Comparison of ENCODE assay signal across 1 cellular context in genomic region chr12:121202407-121203355, GRCh38.
TF ChIP-seq lines count a peak whose summit lies in the region.

No MANE protein-coding gene starts in this region.

TF ChIP-seq in K562, 482 proteins besides CTCF, POLR2A, EP300 and RAD21 (continued from another document and continues in another):
- TF ChIP-seq BRF2 (IDR thresholded peaks at IDR 0.05; ENCODE audit: borderline replicate concordance, insufficient read depth, insufficient read length) (no peak), ZNF12 (CRISPR knock-in tag; IDR thresholded peaks at IDR 0.05) (no peak), KHSRP (IDR thresholded peaks at IDR 0.05) (no peak), SIX5 (IDR thresholded peaks at IDR 0.05; ENCODE audit: borderline replicate concordance in 1 of 2, insufficient read depth in 1 of 2, low read depth in 1 of 2, low read length in 2 of 2) (no peak), ZC3H8 (IDR thresholded peaks at IDR 0.05) (no peak), MCM5 (IDR thresholded peaks at IDR 0.05; ENCODE audit: low read depth) (no peak), ZC3H4 (CRISPR knock-in tag; IDR thresholded peaks at IDR 0.05; ENCODE audit: borderline replicate concordance) (no peak), CREM (IDR thresholded peaks at IDR 0.05; ENCODE audit: low read depth) (peak; percentile 67; the same call in 1 of the 2 replicates), ZSCAN32 (CRISPR knock-in tag; IDR thresholded peaks at IDR 0.05) (no peak), SMARCB1 (IDR thresholded peaks at IDR 0.05; ENCODE audit: insufficient read length, low read depth) (peak; percentile 40), RBM17 (IDR thresholded peaks at IDR 0.05; ENCODE audit: borderline replicate concordance, low read depth, low read length) (no peak), SOX6 (IDR thresholded peaks at IDR 0.05) (peak; percentile 80), PCBP1 (IDR thresholded peaks at IDR 0.05; ENCODE audit: low read depth, low read length, poor library complexity, severe bottlenecking) (no peak), ZNF57 (CRISPR knock-in tag; IDR thresholded peaks at IDR 0.05) (no peak), TGIF2 (CRISPR knock-in tag; IDR thresholded peaks at IDR 0.05) (no peak), MNT (conservative IDR thresholded peaks at IDR 0.05) (0 out of 4 replicates have a peak, but pooled peaks of 1 of the 2 experiments have one; percentile 22), ARID1B (IDR thresholded peaks at IDR 0.05) (peak; percentile 97), CHCHD3 (CRISPR knock-in tag; IDR thresholded peaks at IDR 0.05) (no peak), MED1 (CRISPR knock-in tag; IDR thresholded peaks at IDR 0.05; ENCODE audit: borderline replicate concordance) (no peak), ZNF274 (IDR thresholded peaks at IDR 0.05; ENCODE audit: borderline replicate concordance, low read depth, low read length) (no peak), ZBTB1 (CRISPR knock-in tag; IDR thresholded peaks at IDR 0.05; ENCODE audit: borderline replicate concordance, low read depth) (no peak), THRB (CRISPR knock-in tag; conservative IDR thresholded peaks at IDR 0.05) (0 out of 2 replicates have a peak, but pooled peaks have one; percentile 57), HLTF (IDR thresholded peaks at IDR 0.05) (peak; percentile 71; the same call in 1 of the 2 replicates), DNMT1 (IDR thresholded peaks at IDR 0.05) (no peak), HDGF (IDR thresholded peaks at IDR 0.05) (no peak), NR4A1 (CRISPR knock-in tag; IDR thresholded peaks at IDR 0.05) (no peak), NR4A1 (tag; IDR thresholded peaks at IDR 0.05) (no peak), GATAD2A (IDR thresholded peaks at IDR 0.05) (0 out of 2 replicates have a peak, but pooled peaks have one; percentile 18), ZNF311 (CRISPR knock-in tag; IDR thresholded peaks at IDR 0.05) (no peak), ZNF77 (CRISPR knock-in tag; IDR thresholded peaks at IDR 0.05) (no peak), PYGO2 (tag; IDR thresholded peaks at IDR 0.05) (no peak), NFATC3 (IDR thresholded peaks at IDR 0.05) (no peak), SRSF9 (IDR thresholded peaks at IDR 0.05; ENCODE audit: borderline replicate concordance, low read depth, low read length) (no peak), ZNF511 (CRISPR knock-in tag; IDR thresholded peaks at IDR 0.05) (no peak), ZBTB12 (CRISPR knock-in tag; IDR thresholded peaks at IDR 0.05) (no peak), CAMTA2 (CRISPR knock-in tag; conservative IDR thresholded peaks at IDR 0.05) (no peak), ZNF280A (IDR thresholded peaks at IDR 0.05; ENCODE audit: low read depth, partially characterized antibody) (no peak), MCM7 (IDR thresholded peaks at IDR 0.05) (no peak), FOXP1 (CRISPR knock-in tag; IDR thresholded peaks at IDR 0.05) (no peak), NFRKB (IDR thresholded peaks at IDR 0.05; ENCODE audit: low read depth) (no peak), NR1H2 (CRISPR knock-in tag; IDR thresholded peaks at IDR 0.05) (no peak), GATA2 (CRISPR knock-in tag; IDR thresholded peaks at IDR 0.05) (no peak; the same call in 1 of the 2 replicates), WHSC1 (IDR thresholded peaks at IDR 0.05; ENCODE audit: low read length) (no peak), ELF4 (CRISPR knock-in tag; IDR thresholded peaks at IDR 0.05) (no peak), ZNF23 (CRISPR knock-in tag; IDR thresholded peaks at IDR 0.05) (no peak), ZNF384 (IDR thresholded peaks at IDR 0.05; ENCODE audit: low read depth, low read length) (peak; percentile 91), ZFP30 (CRISPR knock-in tag; IDR thresholded peaks at IDR 0.05; ENCODE audit: borderline replicate concordance) (no peak), ETV1 (tag; conservative IDR thresholded peaks at IDR 0.05; ENCODE audit: low read depth) (no peak), GABPA (tag; conservative IDR thresholded peaks at IDR 0.05; ENCODE audit: low read depth) (no peak), NCOA1 (IDR thresholded peaks at IDR 0.05; ENCODE audit: low read depth) (peak; percentile 52)
- TF ChIP-seq, protein P1, sequence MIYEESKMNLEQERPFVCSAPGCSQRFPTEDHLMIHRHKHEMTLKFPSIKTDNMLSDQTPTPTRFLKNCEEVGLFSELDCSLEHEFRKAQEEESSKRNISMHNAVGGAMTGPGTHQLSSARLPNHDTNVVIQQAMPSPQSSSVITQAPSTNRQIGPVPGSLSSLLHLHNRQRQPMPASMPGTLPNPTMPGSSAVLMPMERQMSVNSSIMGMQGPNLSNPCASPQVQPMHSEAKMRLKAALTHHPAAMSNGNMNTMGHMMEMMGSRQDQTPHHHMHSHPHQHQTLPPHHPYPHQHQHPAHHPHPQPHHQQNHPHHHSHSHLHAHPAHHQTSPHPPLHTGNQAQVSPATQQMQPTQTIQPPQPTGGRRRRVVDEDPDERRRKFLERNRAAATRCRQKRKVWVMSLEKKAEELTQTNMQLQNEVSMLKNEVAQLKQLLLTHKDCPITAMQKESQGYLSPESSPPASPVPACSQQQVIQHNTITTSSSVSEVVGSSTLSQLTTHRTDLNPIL (CRISPR knock-in tag; IDR thresholded peaks at IDR 0.05), result no peak
- TF ChIP-seq, protein P2, sequence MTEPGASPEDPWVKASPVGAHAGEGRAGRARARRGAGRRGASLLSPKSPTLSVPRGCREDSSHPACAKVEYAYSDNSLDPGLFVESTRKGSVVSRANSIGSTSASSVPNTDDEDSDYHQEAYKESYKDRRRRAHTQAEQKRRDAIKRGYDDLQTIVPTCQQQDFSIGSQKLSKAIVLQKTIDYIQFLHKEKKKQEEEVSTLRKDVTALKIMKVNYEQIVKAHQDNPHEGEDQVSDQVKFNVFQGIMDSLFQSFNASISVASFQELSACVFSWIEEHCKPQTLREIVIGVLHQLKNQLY (CRISPR knock-in tag; conservative IDR thresholded peaks at IDR 0.05), result no peak
- TF ChIP-seq, protein P3, sequence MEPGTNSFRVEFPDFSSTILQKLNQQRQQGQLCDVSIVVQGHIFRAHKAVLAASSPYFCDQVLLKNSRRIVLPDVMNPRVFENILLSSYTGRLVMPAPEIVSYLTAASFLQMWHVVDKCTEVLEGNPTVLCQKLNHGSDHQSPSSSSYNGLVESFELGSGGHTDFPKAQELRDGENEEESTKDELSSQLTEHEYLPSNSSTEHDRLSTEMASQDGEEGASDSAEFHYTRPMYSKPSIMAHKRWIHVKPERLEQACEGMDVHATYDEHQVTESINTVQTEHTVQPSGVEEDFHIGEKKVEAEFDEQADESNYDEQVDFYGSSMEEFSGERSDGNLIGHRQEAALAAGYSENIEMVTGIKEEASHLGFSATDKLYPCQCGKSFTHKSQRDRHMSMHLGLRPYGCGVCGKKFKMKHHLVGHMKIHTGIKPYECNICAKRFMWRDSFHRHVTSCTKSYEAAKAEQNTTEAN (CRISPR knock-in tag; IDR thresholded peaks at IDR 0.05), result no peak
- TF ChIP-seq, protein P4, sequence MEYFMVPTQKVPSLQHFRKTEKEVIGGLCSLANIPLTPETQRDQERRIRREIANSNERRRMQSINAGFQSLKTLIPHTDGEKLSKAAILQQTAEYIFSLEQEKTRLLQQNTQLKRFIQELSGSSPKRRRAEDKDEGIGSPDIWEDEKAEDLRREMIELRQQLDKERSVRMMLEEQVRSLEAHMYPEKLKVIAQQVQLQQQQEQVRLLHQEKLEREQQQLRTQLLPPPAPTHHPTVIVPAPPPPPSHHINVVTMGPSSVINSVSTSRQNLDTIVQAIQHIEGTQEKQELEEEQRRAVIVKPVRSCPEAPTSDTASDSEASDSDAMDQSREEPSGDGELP (CRISPR knock-in tag; IDR thresholded peaks at IDR 0.05; ENCODE audit: borderline replicate concordance), result peak; percentile 46; the same call in 1 of the 2 replicates
- TF ChIP-seq, protein P5, sequence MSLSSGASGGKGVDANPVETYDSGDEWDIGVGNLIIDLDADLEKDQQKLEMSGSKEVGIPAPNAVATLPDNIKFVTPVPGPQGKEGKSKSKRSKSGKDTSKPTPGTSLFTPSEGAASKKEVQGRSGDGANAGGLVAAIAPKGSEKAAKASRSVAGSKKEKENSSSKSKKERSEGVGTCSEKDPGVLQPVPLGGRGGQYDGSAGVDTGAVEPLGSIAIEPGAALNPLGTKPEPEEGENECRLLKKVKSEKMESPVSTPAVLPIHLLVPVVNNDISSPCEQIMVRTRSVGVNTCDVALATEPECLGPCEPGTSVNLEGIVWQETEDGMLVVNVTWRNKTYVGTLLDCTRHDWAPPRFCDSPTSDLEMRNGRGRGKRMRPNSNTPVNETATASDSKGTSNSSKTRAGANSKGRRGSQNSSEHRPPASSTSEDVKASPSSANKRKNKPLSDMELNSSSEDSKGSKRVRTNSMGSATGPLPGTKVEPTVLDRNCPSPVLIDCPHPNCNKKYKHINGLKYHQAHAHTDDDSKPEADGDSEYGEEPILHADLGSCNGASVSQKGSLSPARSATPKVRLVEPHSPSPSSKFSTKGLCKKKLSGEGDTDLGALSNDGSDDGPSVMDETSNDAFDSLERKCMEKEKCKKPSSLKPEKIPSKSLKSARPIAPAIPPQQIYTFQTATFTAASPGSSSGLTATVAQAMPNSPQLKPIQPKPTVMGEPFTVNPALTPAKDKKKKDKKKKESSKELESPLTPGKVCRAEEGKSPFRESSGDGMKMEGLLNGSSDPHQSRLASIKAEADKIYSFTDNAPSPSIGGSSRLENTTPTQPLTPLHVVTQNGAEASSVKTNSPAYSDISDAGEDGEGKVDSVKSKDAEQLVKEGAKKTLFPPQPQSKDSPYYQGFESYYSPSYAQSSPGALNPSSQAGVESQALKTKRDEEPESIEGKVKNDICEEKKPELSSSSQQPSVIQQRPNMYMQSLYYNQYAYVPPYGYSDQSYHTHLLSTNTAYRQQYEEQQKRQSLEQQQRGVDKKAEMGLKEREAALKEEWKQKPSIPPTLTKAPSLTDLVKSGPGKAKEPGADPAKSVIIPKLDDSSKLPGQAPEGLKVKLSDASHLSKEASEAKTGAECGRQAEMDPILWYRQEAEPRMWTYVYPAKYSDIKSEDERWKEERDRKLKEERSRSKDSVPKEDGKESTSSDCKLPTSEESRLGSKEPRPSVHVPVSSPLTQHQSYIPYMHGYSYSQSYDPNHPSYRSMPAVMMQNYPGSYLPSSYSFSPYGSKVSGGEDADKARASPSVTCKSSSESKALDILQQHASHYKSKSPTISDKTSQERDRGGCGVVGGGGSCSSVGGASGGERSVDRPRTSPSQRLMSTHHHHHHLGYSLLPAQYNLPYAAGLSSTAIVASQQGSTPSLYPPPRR (CRISPR knock-in tag; IDR thresholded peaks at IDR 0.05; ENCODE audit: borderline replicate concordance), result no peak
